In genomic region chr1:203171341-203172183, GRCh38 we compare ENCODE assay signal across 15 cellular contexts. TPM values are rescaled to one million over a fixed set of nuclear protein-coding genes. Genes with fewer than 3 reads are reported as not detected.
"Had no signal": no experiment of that assay in that cellular context is flagged by ENCODE, and none has a peak within 500 bp of the region (broad histone marks: within the 10 kb centered on the region; RNA-seq: fewer than 3 reads in every experiment).

No MANE protein-coding gene starts in this region.

- H3K4me1 ChIP-seq: prostate gland, sigmoid colon had no signal

- H3K36me3 ChIP-seq: gastrocnemius medialis, heart left ventricle, prostate gland, sigmoid colon, thyroid gland, vagina had no signal

- ATAC-seq: naive thymus-derived CD4-positive, alpha-beta T cell had no signal

- H3K27ac ChIP-seq: heart left ventricle, prostate gland, sigmoid colon, vagina had no signal

- DNase-seq: T1000 had no signal

- H3K4me3 ChIP-seq: gastrocnemius medialis, heart left ventricle, prostate gland, sigmoid colon, thyroid gland, vagina had no signal

- H3K27me3 ChIP-seq: gastrocnemius medialis, heart left ventricle, thyroid gland, vagina had no signal

- H3K9me3 ChIP-seq: gastrocnemius medialis, heart left ventricle, prostate gland, sigmoid colon, thyroid gland, vagina had no signal

RNA-seq across cellular contexts. Expression of gene MYBPH, which starts 4.1 kb away (rescaled TPM):
- total RNA-seq: activated T-helper 17 cell treated with anti-CD3 and anti-CD28 coated beads, Interleukin-2, amount 50 U/mL, for 72 hours; astrocyte; bronchial epithelial cell; chondrocyte; dermis microvascular lymphatic vessel endothelial cell; left colon; lung microvascular endothelial cell; naive thymus-derived CD4-positive, alpha-beta T cell; sigmoid colon; vagina had no signal
- polyA plus RNA-seq: heart left ventricle; naive thymus-derived CD4-positive, alpha-beta T cell; sigmoid colon had no signal

RNA-seq across cellular contexts. Expression of gene CHI3L1, which starts 14.9 kb away (rescaled TPM):
- total RNA-seq: activated T-helper 17 cell treated with anti-CD3 and anti-CD28 coated beads, Interleukin-2, amount 50 U/mL, for 72 hours; chondrocyte; lung microvascular endothelial cell had no signal
- polyA plus RNA-seq: naive thymus-derived CD4-positive, alpha-beta T cell had no signal

RNA-seq across cellular contexts. Expression of gene ADORA1, which starts 44.0 kb away (rescaled TPM):
- total RNA-seq: activated T-helper 17 cell treated with anti-CD3 and anti-CD28 coated beads, Interleukin-2, amount 50 U/mL, for 72 hours; dermis microvascular lymphatic vessel endothelial cell; lung microvascular endothelial cell had no signal
- polyA plus RNA-seq: naive thymus-derived CD4-positive, alpha-beta T cell had no signal

RNA-seq across cellular contexts. Expression of gene CHIT1, which starts 57.9 kb away (rescaled TPM):
- total RNA-seq: astrocyte, chondrocyte, dermis microvascular lymphatic vessel endothelial cell, lung microvascular endothelial cell, sigmoid colon, vagina had no signal
- polyA plus RNA-seq: heart left ventricle; naive thymus-derived CD4-positive, alpha-beta T cell had no signal
